8 cellular contexts compared by ENCODE assay signal in the genomic region with DNA sequence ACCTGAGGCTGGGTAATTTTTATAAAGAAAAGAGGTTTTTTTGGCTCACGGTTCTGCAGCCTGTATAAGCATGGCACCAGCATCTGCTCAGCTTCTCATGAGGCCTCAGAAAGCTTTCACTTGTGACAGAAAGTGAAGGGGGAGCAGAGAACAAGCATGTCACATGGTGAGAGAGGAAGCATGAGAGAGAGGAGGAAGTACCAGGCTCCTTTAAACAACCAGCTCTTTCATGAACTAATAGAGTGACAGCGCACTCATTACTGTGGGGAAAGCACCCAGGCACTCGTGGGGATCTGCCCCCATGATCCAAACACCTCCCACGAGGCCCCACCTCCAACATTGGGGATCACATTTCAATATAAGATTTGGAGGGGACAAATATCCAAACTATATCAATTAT.
DNase-seq lines count a peak whose midpoint lies in the region; ATAC-seq lines count a peak whose summit lies in the region.

No MANE protein-coding gene starts in this region.

- H3K4me3 Mint-ChIP-seq in activated CD4-positive, alpha-beta T cell treated with anti-CD3 and anti-CD28 coated beads, Interleukin-2, amount 10 ng/mL, durations not matched to agents 7 days and 5 days: no peak overlapping the region
- H3K4me3 Mint-ChIP-seq in activated T-helper 17 cell treated with anti-CD3 and anti-CD28 coated beads, Interleukin-2, amount 50 U/mL, for 72 hours: no peak overlapping the region
- H3K4me3 Mint-ChIP-seq in natural killer cell treated with Interleukin-12 subunit alpha and Interleukin-12 subunit beta and Interleukin-15 and Interleukin-18, amount 100 ng/mL, for 72 hours: no peak overlapping the region

- peaks cover 2% of the 10 kb centered on the region for H3K9me3 Mint-ChIP-seq in activated CD4-positive, alpha-beta T cell treated with anti-CD3 and anti-CD28 coated beads, Interleukin-2, amount 10 ng/mL, durations not matched to agents 7 days and 5 days
- no peaks in the 10 kb centered on the region for H3K9me3 Mint-ChIP-seq in activated T-helper 17 cell treated with anti-CD3 and anti-CD28 coated beads, Interleukin-2, amount 50 U/mL, for 72 hours
- H3K9me3 Mint-ChIP-seq in natural killer cell treated with Interleukin-12 subunit alpha and Interleukin-12 subunit beta and Interleukin-15 and Interleukin-18, amount 100 ng/mL, for 72 hours: no peaks in the 10 kb centered on the region

- ATAC-seq in HG03354 (IDR thresholded peaks at IDR 0.05; ENCODE audit: poor library complexity, severe bottlenecking, unreplicated experiment): peak; percentile 69
- ATAC-seq in activated T-helper 17 cell treated with anti-CD3 and anti-CD28 coated beads, Interleukin-2, amount 50 U/mL, for 72 hours (replicated peaks): peak; percentile 62
- peak; percentile 64 to 89 for ATAC-seq in natural killer cell treated with Interleukin-12 subunit alpha and Interleukin-12 subunit beta and Interleukin-15 and Interleukin-18, amount 100 ng/mL, for 72 hours

- CTCF ChIA-PET in activated CD4-positive, alpha-beta T cell treated with anti-CD3 and anti-CD28 coated beads, Interleukin-2, amount 10 ng/mL, durations not matched to agents 7 days and 5 days (lab: Charles Lee): interaction anchor here (1.1 kb wide), 1 partner anchor 8 kb away, joined by 3 read pairs; no protein-coding TSS in a partner anchor

- POLR2A ChIA-PET in activated CD4-positive, alpha-beta T cell treated with anti-CD3 and anti-CD28 coated beads, Interleukin-2, amount 10 ng/mL, durations not matched to agents 7 days and 5 days (lab: Charles Lee): interaction anchor here (0.6 kb wide), 1 partner anchor 52 kb away, joined by 3 read pairs; no protein-coding TSS in a partner anchor

- no peaks in the 10 kb centered on the region for H3K27me3 Mint-ChIP-seq in activated CD4-positive, alpha-beta T cell treated with anti-CD3 and anti-CD28 coated beads, Interleukin-2, amount 10 ng/mL, durations not matched to agents 7 days and 5 days
- H3K27me3 Mint-ChIP-seq in activated T-helper 17 cell treated with anti-CD3 and anti-CD28 coated beads, Interleukin-2, amount 50 U/mL, for 72 hours: no peaks in the 10 kb centered on the region
- no peaks in the 10 kb centered on the region for H3K27me3 Mint-ChIP-seq in natural killer cell treated with Interleukin-12 subunit alpha and Interleukin-12 subunit beta and Interleukin-15 and Interleukin-18, amount 100 ng/mL, for 72 hours

- H3K36me3 Mint-ChIP-seq in activated CD4-positive, alpha-beta T cell treated with anti-CD3 and anti-CD28 coated beads, Interleukin-2, amount 10 ng/mL, durations not matched to agents 7 days and 5 days (ENCODE audit: low read depth): peaks cover 23% of the 10 kb centered on the region
- peaks cover 27% of the 10 kb centered on the region for H3K36me3 Mint-ChIP-seq in activated T-helper 17 cell treated with anti-CD3 and anti-CD28 coated beads, Interleukin-2, amount 50 U/mL, for 72 hours (ENCODE audit: low read depth)
- no peaks in the 10 kb centered on the region for H3K36me3 Mint-ChIP-seq in natural killer cell treated with Interleukin-12 subunit alpha and Interleukin-12 subunit beta and Interleukin-15 and Interleukin-18, amount 100 ng/mL, for 72 hours

- H3K4me1 Mint-ChIP-seq in activated CD4-positive, alpha-beta T cell treated with anti-CD3 and anti-CD28 coated beads, Interleukin-2, amount 10 ng/mL, durations not matched to agents 7 days and 5 days: peaks cover 18% of the 10 kb centered on the region
- H3K4me1 Mint-ChIP-seq in activated T-helper 17 cell treated with anti-CD3 and anti-CD28 coated beads, Interleukin-2, amount 50 U/mL, for 72 hours: peaks cover 24% of the 10 kb centered on the region
- peaks cover 14 to 19% of the 10 kb centered on the region in 2 donors for H3K4me1 Mint-ChIP-seq in natural killer cell treated with Interleukin-12 subunit alpha and Interleukin-12 subunit beta and Interleukin-15 and Interleukin-18, amount 100 ng/mL, for 72 hours (ENCODE audit: low read depth in 2 of 2)

- intact Hi-C loops in posterior vena cava (cut with DNase I): no loop called here

- peak; percentile 27 for DNase-seq in activated CD4-positive, alpha-beta T cell treated with anti-CD3 and anti-CD28 coated beads, Interleukin-2, amount 10 ng/mL, durations not matched to agents 7 days and 5 days
- DNase-seq in activated CD4-positive, alpha-beta T cell treated with anti-CD3 and anti-CD28 coated beads, Interleukin-2, amount 50 U/mL, for 4 hours: no peak
- DNase-seq in natural killer cell treated with Interleukin-12 subunit alpha and Interleukin-12 subunit beta and Interleukin-15 and Interleukin-18, amount 100 ng/mL, for 72 hours (ENCODE audit: low spot score): no peak
- DNase-seq in posterior vena cava (ENCODE audit: low spot score): no peak
- no peak for DNase-seq in stimulated activated naive CD4-positive, alpha-beta T cell treated with Interleukin-2 at 50 U/mL for 16 hours (lab: John Stamatoyannopoulos, UW)
- DNase-seq in SW480 (ENCODE audit: low spot score): no peak

- peak overlapping the region; percentile 72 for H3K27ac Mint-ChIP-seq in activated CD4-positive, alpha-beta T cell treated with anti-CD3 and anti-CD28 coated beads, Interleukin-2, amount 10 ng/mL, durations not matched to agents 7 days and 5 days
- no peak overlapping the region for H3K27ac Mint-ChIP-seq in activated T-helper 17 cell treated with anti-CD3 and anti-CD28 coated beads, Interleukin-2, amount 50 U/mL, for 72 hours
- peak overlapping the region in 1 of 2 donors; percentile 43 for H3K27ac Mint-ChIP-seq in natural killer cell treated with Interleukin-12 subunit alpha and Interleukin-12 subunit beta and Interleukin-15 and Interleukin-18, amount 100 ng/mL, for 72 hours
